In the genomic region with DNA sequence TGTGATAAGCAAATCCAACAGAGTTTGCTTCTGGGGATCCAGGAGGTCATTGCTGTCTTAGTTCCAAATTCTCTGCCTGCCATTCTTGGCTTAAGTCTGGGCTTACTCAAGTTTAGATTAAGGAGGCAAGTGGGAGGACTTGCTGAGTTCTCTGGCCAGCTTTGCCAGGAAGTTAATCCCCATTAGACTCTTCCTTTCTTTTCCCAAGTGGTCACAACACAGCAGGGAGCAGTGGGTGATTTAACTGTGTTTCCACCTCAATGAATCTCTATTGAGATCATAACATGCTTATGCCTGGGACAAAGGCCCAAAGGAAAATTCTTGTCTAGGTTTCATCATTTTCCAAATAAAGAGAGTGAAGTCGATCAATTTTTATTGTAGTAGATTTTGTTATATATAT, we compare ENCODE assay signal across 20 cellular contexts.
A peak's percentile ranks its signal among the peaks of the same experiment; 100 is the strongest.
DNase-seq lines count a peak whose midpoint lies in the region; ATAC-seq and TF ChIP-seq lines count a peak whose summit lies in the region.
"Had no signal": no experiment of that assay in that cellular context is flagged by ENCODE, and none has a peak within 500 bp of the region (broad histone marks: within the 10 kb centered on the region; RNA-seq: fewer than 3 reads in every experiment).

No MANE protein-coding gene starts in this region.

- H3K9ac ChIP-seq in BLaER1 treated with 17β-estradiol and CSF1 and Interleukin-3, amounts not matched to agents 10 nM and 100 nM, result no peak overlapping the region
- no peak overlapping the region for H3K9ac ChIP-seq in neural progenitor cell
- H3K9ac ChIP-seq: BLaER1 had no signal

- no peaks in the 10 kb centered on the region for H3F3A ChIP-seq in neural progenitor cell (ENCODE audit: low read depth)

- H3K4me3 ChIP-seq in BLaER1 treated with 17β-estradiol and CSF1 and Interleukin-3, amounts not matched to agents 10 nM and 100 nM, result no peak overlapping the region
- H3K4me3 ChIP-seq in neural progenitor cell, result no peak overlapping the region
- H3K4me3 ChIP-seq: BLaER1, GM23338 had no signal

- POLR2A ChIA-PET in activated CD8-positive, alpha-beta T cell treated with anti-CD3 and anti-CD28 coated beads for 36 hours (lab: Charles Lee), result no interaction called here

- no peak overlapping the region for H3K4me3 Mint-ChIP-seq in neural progenitor cell
- no peak overlapping the region for H3K4me3 Mint-ChIP-seq in glutamatergic neuron (ENCODE audit: unreplicated experiment)
- no peak overlapping the region for H3K4me3 Mint-ChIP-seq in activated CD8-positive, alpha-beta T cell treated with anti-CD3 and anti-CD28 coated beads for 36 hours
- H3K4me3 Mint-ChIP-seq: CD4-positive, alpha-beta T cell; GM23338; H9 had no signal

- no peaks in the 10 kb centered on the region for H3K9me3 ChIP-seq in BLaER1 treated with 17β-estradiol and CSF1 and Interleukin-3, amounts not matched to agents 10 nM and 100 nM (replicated peaks in 1 of 11)
- no peaks in the 10 kb centered on the region for H3K9me3 ChIP-seq in neural progenitor cell (ENCODE audit: low read depth)
- H3K9me3 ChIP-seq: BLaER1 had no signal

- H3K79me2 ChIP-seq in neural progenitor cell (ENCODE audit: low read depth), result no peaks in the 10 kb centered on the region

- H3K36me3 Mint-ChIP-seq in neural progenitor cell, result no peaks in the 10 kb centered on the region
- no peaks in the 10 kb centered on the region for H3K36me3 Mint-ChIP-seq in glutamatergic neuron (ENCODE audit: unreplicated experiment)
- H3K36me3 Mint-ChIP-seq in activated CD8-positive, alpha-beta T cell treated with anti-CD3 and anti-CD28 coated beads for 36 hours (ENCODE audit: low read depth), result no peaks in the 10 kb centered on the region

- DNase-seq in NCI-H69 (lab: John Stamatoyannopoulos, UW) (peak; percentile 12), astrocyte of the hippocampus (ENCODE audit: low read depth, low spot score) (peak; percentile 67), neural progenitor cell (ENCODE audit: low spot score) (peak; percentile 58), glutamatergic neuron (no peak), DMS114 treated with DMSO at 0.1 percent for 48 hours (lab: John Stamatoyannopoulos, UW; ENCODE audit: unreplicated experiment) (no peak)
- no peak for DNase-seq in activated CD4-positive, alpha-beta T cell treated with anti-CD3 and anti-CD28 coated beads for 48 hours
- DNase-seq in activated CD8-positive, alpha-beta T cell treated with anti-CD3 and anti-CD28 coated beads for 36 hours, result no peak
- DNase-seq: CD4-positive, alpha-beta T cell; H9; Karpas-422; NCI-H1694 treated with DMSO at 0.1 percent for 48 hours; NCI-H2081; NCI-H2227 treated with DMSO at 0.1 percent for 48 hours; NCI-H526 treated with DMSO at 0.1 percent for 48 hours; RPMI8226; SHP77 had no signal

- peak overlapping the region in 10 of 11 experiments; percentile 3 to 46 (median 24); a peak in 10 of 22 replicates for H3K4me2 ChIP-seq in BLaER1 treated with 17β-estradiol and CSF1 and Interleukin-3, amounts not matched to agents 10 nM and 100 nM
- H3K4me2 ChIP-seq in neural progenitor cell, result no peak overlapping the region
- H3K4me2 ChIP-seq: BLaER1, GM23338 had no signal

- H3K4me1 ChIP-seq in BLaER1 treated with 17β-estradiol and CSF1 and Interleukin-3, amounts not matched to agents 10 nM and 100 nM, result peaks cover 0 to 36% (median 6%) of the 10 kb centered on the region in 10 experiments; a peak in 12 of 20 replicates
- H3K4me1 ChIP-seq in neural progenitor cell, result peaks cover 20% of the 10 kb centered on the region
- H3K4me1 ChIP-seq: BLaER1 had no signal

- H3K27ac Mint-ChIP-seq in neural progenitor cell (no peak overlapping the region), glutamatergic neuron (ENCODE audit: unreplicated experiment) (no peak overlapping the region)
- no peak overlapping the region for H3K27ac Mint-ChIP-seq in activated CD8-positive, alpha-beta T cell treated with anti-CD3 and anti-CD28 coated beads for 36 hours
- H3K27ac Mint-ChIP-seq: CD4-positive, alpha-beta T cell; GM23338; H9 had no signal

- ATAC-seq in activated CD8-positive, alpha-beta T cell treated with anti-CD3 and anti-CD28 coated beads for 36 hours, result no peak
- ATAC-seq: GM23338, HepG2 had no signal

- H3K27ac ChIP-seq in BLaER1 treated with 17β-estradiol and CSF1 and Interleukin-3, amounts not matched to agents 10 nM and 100 nM, result peak overlapping the region in 4 of 11 experiments; percentile 14 to 53 (median 27); a peak in 5 of 22 replicates
- H3K27ac ChIP-seq in neural progenitor cell, result no peak overlapping the region
- H3K27ac ChIP-seq: BLaER1 had no signal

- no peaks in the 10 kb centered on the region; a peak in 1 of 22 replicates for H4K20me1 ChIP-seq in BLaER1 treated with 17β-estradiol and CSF1 and Interleukin-3, amounts not matched to agents 10 nM and 100 nM
- H4K20me1 ChIP-seq in neural progenitor cell (ENCODE audit: low read depth), result no peaks in the 10 kb centered on the region
- H4K20me1 ChIP-seq: BLaER1 had no signal

- TF ChIP-seq CTCF in neural progenitor cell (IDR thresholded peaks at IDR 0.05) (no peak), glutamatergic neuron (IDR thresholded peaks at IDR 0.05; ENCODE audit: partially characterized antibody, unreplicated experiment) (no peak)
- TF ChIP-seq CTCF in activated CD8-positive, alpha-beta T cell treated with anti-CD3 and anti-CD28 coated beads for 36 hours (IDR thresholded peaks at IDR 0.05), result no peak

- H3K9me3 Mint-ChIP-seq in neural progenitor cell (no peaks in the 10 kb centered on the region), glutamatergic neuron (ENCODE audit: unreplicated experiment) (no peaks in the 10 kb centered on the region)
- H3K9me3 Mint-ChIP-seq in activated CD8-positive, alpha-beta T cell treated with anti-CD3 and anti-CD28 coated beads for 36 hours, result no peaks in the 10 kb centered on the region
- H3K9me3 Mint-ChIP-seq: GM23338 had no signal

- intact Hi-C loops in activated CD8-positive, alpha-beta T cell treated with anti-CD3 and anti-CD28 coated beads for 36 hours (cut with micrococcal nuclease), result no loop called here

- no peaks in the 10 kb centered on the region for H3K36me3 ChIP-seq in BLaER1 treated with 17β-estradiol and CSF1 and Interleukin-3, amounts not matched to agents 10 nM and 100 nM
- H3K36me3 ChIP-seq in neural progenitor cell, result no peaks in the 10 kb centered on the region
- H3K36me3 ChIP-seq: BLaER1 had no signal

- H3K27me3 ChIP-seq in BLaER1 treated with 17β-estradiol and CSF1 and Interleukin-3, amounts not matched to agents 10 nM and 100 nM, result no peaks in the 10 kb centered on the region
- H3K27me3 ChIP-seq in neural progenitor cell, result no peaks in the 10 kb centered on the region
- H3K27me3 ChIP-seq: BLaER1 had no signal

- H3K27me3 Mint-ChIP-seq in neural progenitor cell (ENCODE audit: insufficient read depth, low read depth) (no peaks in the 10 kb centered on the region), glutamatergic neuron (ENCODE audit: unreplicated experiment) (no peaks in the 10 kb centered on the region)
- H3K27me3 Mint-ChIP-seq in activated CD8-positive, alpha-beta T cell treated with anti-CD3 and anti-CD28 coated beads for 36 hours, result no peaks in the 10 kb centered on the region
- H3K27me3 Mint-ChIP-seq: CD4-positive, alpha-beta T cell had no signal

- H2AFZ ChIP-seq in neural progenitor cell (replicated peaks), result no peak overlapping the region
- H2AFZ ChIP-seq: GM23338 had no signal

- CTCF ChIA-PET in activated CD8-positive, alpha-beta T cell treated with anti-CD3 and anti-CD28 coated beads for 36 hours (lab: Charles Lee), result no interaction called here

- H3K4me1 Mint-ChIP-seq in neural progenitor cell (peaks cover 18% of the 10 kb centered on the region), glutamatergic neuron (ENCODE audit: low read depth, unreplicated experiment) (peaks cover 2% of the 10 kb centered on the region)
- H3K4me1 Mint-ChIP-seq in activated CD8-positive, alpha-beta T cell treated with anti-CD3 and anti-CD28 coated beads for 36 hours (ENCODE audit: low read depth), result no peaks in the 10 kb centered on the region
- H3K4me1 Mint-ChIP-seq: GM23338 had no signal

Comparison
In these comparisons a context has a peak if more than half of its experiments do, and no peak if none do; other contexts are left out.
1. DNase-seq: peak in NCI-H69 (single experiment), astrocyte of the hippocampus (single experiment) and neural progenitor cell (single experiment); none in glutamatergic neuron (single experiment), DMS114 treated with DMSO at 0.1 percent for 48 hours (single experiment), activated CD4-positive, alpha-beta T cell treated with anti-CD3 and anti-CD28 coated beads for 48 hours (single experiment) and activated CD8-positive, alpha-beta T cell treated with anti-CD3 and anti-CD28 coated beads for 36 hours (single experiment).